Comparison of ENCODE assay signal across 17 cellular contexts in the genomic region with DNA sequence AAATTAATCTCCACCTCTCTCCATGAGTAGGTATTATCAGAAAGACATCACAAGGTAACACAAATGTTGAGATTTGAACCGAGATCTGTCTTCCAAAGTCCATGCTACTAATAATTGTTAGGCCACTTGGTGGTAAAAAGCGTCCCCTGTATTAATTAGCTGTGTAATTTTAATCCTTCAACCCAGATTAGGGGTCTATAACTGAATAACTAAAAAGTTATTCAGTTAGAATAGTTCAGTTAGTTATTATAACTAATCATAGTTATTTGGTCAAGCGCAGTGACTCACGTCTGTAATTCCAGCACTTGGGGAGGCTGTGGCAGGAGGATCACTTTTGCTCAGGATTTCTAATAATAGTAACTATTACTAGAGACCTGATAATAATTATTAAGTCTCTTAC. TPM values are rescaled to one million over a fixed set of nuclear protein-coding genes. Genes with fewer than 3 reads are reported as not detected.
DNase-seq lines count a peak whose midpoint lies in the region; TF ChIP-seq lines count a peak whose summit lies in the region.
"Had no signal": no experiment of that assay in that cellular context is flagged by ENCODE, and none has a peak within 500 bp of the region (broad histone marks: within the 10 kb centered on the region; RNA-seq: fewer than 3 reads in every experiment).

No MANE protein-coding gene starts in this region.

- H3K27me3 ChIP-seq in Loucy (ENCODE audit: insufficient read depth, low read length, poor library complexity, severe bottlenecking) (no peaks in the 10 kb centered on the region), hepatocyte (no peaks in the 10 kb centered on the region)
- H3K27me3 ChIP-seq: BLaER1 had no signal

- H3K27ac Mint-ChIP-seq in nephron = peak overlapping the region; percentile 37 to 69 (median 64)
- H3K27ac Mint-ChIP-seq: H9 had no signal

- no peaks in the 10 kb centered on the region for H3K9me3 Mint-ChIP-seq in nephron
- H3K9me3 Mint-ChIP-seq: CD14-positive monocyte; CD4-positive, alpha-beta memory T cell had no signal

- DNase-seq in hepatocyte (ENCODE audit: low spot score) (no peak), foreskin melanocyte (no peak), A172 (ENCODE audit: low spot score) (no peak), superior temporal gyrus (ENCODE audit: extremely low spot score) (no peak)
- no peak for DNase-seq in effector CD4-positive, alpha-beta T cell
- DNase-seq: CD4-positive, alpha-beta memory T cell; DMS 273 treated with DMSO at 0.1 percent for 48 hours; DMS53; DND-41; EL; H9 had no signal

- H3K9me2 ChIP-seq in Loucy (replicated peaks; ENCODE audit: low read depth, low read length) (no peaks in the 10 kb centered on the region), hepatocyte (replicated peaks; ENCODE audit: insufficient read depth) (no peaks in the 10 kb centered on the region)

- H3K4me3 ChIP-seq in Loucy (ENCODE audit: low read length, poor library complexity, severe bottlenecking) (no peak overlapping the region), hepatocyte (no peak overlapping the region)
- H3K4me3 ChIP-seq: A549, BLaER1, GM12878 had no signal

- WGBS in hepatocyte (ENCODE audit: low lambda C conversion rate, missing lambda C conversion rate) = 83% methylated on average over 4 of the region's 4 CpGs

- peaks cover 15% of the 10 kb centered on the region for H3K4me1 Mint-ChIP-seq in nephron

- no peak overlapping the region for H2AFZ ChIP-seq in Loucy (ENCODE audit: low read length)
- H2AFZ ChIP-seq in hepatocyte = no peak overlapping the region

- H3K27me3 Mint-ChIP-seq in nephron (ENCODE audit: low read depth) = no peaks in the 10 kb centered on the region
- H3K27me3 Mint-ChIP-seq: CD4-positive, alpha-beta memory T cell had no signal

- peaks cover 16% of the 10 kb centered on the region for H3K4me1 ChIP-seq in Loucy (ENCODE audit: insufficient read depth, low read length, poor library complexity, severe bottlenecking)
- H3K4me1 ChIP-seq in hepatocyte (ENCODE audit: insufficient read depth) = peaks cover 12% of the 10 kb centered on the region

- H3K4me2 ChIP-seq in Loucy (ENCODE audit: low read depth, low read length, poor library complexity, severe bottlenecking) = peak overlapping the region; percentile 51
- no peak overlapping the region for H3K4me2 ChIP-seq in hepatocyte
- H3K4me2 ChIP-seq: A549, BLaER1 had no signal

- peaks cover 27% of the 10 kb centered on the region; the same call in 1 of the 2 replicates for H3K36me3 ChIP-seq in Loucy (ENCODE audit: insufficient read depth, low read length)
- no peaks in the 10 kb centered on the region for H3K36me3 ChIP-seq in hepatocyte (replicated peaks; ENCODE audit: insufficient read depth, low read depth)

- H4K20me1 ChIP-seq in Loucy (ENCODE audit: insufficient read depth, low read length, poor library complexity, severe bottlenecking) = peaks cover 19% of the 10 kb centered on the region
- H4K20me1 ChIP-seq in hepatocyte (ENCODE audit: insufficient read depth, poor library complexity, severe bottlenecking) = no peaks in the 10 kb centered on the region

- H3K36me3 Mint-ChIP-seq in nephron (ENCODE audit: low read depth) = peaks cover 43% of the 10 kb centered on the region

- H3K9me3 ChIP-seq in Loucy (ENCODE audit: insufficient read depth, low read depth, low read length) (no peaks in the 10 kb centered on the region), hepatocyte (ENCODE audit: low read depth) (no peaks in the 10 kb centered on the region)
- H3K9me3 ChIP-seq: A549, BLaER1 had no signal

- no peak for TF ChIP-seq CTCF in Loucy (conservative IDR thresholded peaks at IDR 0.05; ENCODE audit: low read length)
- no peak for TF ChIP-seq CTCF in hepatocyte (IDR thresholded peaks at IDR 0.05; ENCODE audit: poor library complexity)
- no peak for TF ChIP-seq CTCF in nephron (IDR thresholded peaks at IDR 0.05; ENCODE audit: unreplicated experiment in 3 of 3)

- H3K9ac ChIP-seq in Loucy (ENCODE audit: low read depth, low read length, poor library complexity, severe bottlenecking) = no peak overlapping the region
- H3K9ac ChIP-seq: BLaER1 had no signal

- H3K79me2 ChIP-seq in Loucy (ENCODE audit: insufficient read depth, low read length) (peaks cover 49% of the 10 kb centered on the region), hepatocyte (peaks cover 55% of the 10 kb centered on the region)

- H3K27ac ChIP-seq in hepatocyte = peak overlapping the region; percentile 3
- H3K27ac ChIP-seq: A549, BLaER1 had no signal

- H3K4me3 Mint-ChIP-seq in nephron = peak overlapping the region in 1 of 3 experiments; percentile 11
- H3K4me3 Mint-ChIP-seq: CD14-positive monocyte, H9 had no signal

- no peaks in the 10 kb centered on the region for H3F3A ChIP-seq in Loucy (ENCODE audit: low read depth)

RNA-seq across cellular contexts. Expression of a gene that starts 5.6 kb away (rescaled TPM):
- 7.6 and 13.5 TPM in 2 replicates for total RNA-seq in hepatocyte
- 6.1 and 9.7 TPM in 2 replicates for polyA plus RNA-seq in hepatocyte
- total RNA-seq in A172 (2014; rRNA removed; shearing (Covaris generic)) = 19.2 and 27.5 TPM in 2 replicates
